In genomic region chr1:53294557-53294956, GRCh38 we compare ENCODE assay signal across 2 cellular contexts.
TF ChIP-seq lines count a peak whose summit lies in the region.

No MANE protein-coding gene starts in this region.

TF ChIP-seq in GM12878, 131 proteins besides CTCF, POLR2A, EP300 and RAD21:
- TF ChIP-seq SMC3 (IDR thresholded peaks at IDR 0.05; ENCODE audit: borderline replicate concordance, low read length) (no peak), PKNOX1 (IDR thresholded peaks at IDR 0.05) (peak; percentile 73), STAT1 (conservative IDR thresholded peaks at IDR 0.05) (no peak), BACH1 (IDR thresholded peaks at IDR 0.05; ENCODE audit: borderline replicate concordance) (peak; percentile 52; the same call in 1 of the 2 replicates), NR2C2 (IDR thresholded peaks at IDR 0.05; ENCODE audit: borderline replicate concordance, control insufficient read depth, insufficient read length, low read depth) (no peak)

TF ChIP-seq in HEK293T, 16 proteins besides CTCF, POLR2A, EP300 and RAD21:
- TF ChIP-seq ARNT (IDR thresholded peaks at IDR 0.05): no peak
- no peak for TF ChIP-seq FOXA1 (IDR thresholded peaks at IDR 0.05)
- TF ChIP-seq L3MBTL2 (conservative IDR thresholded peaks at IDR 0.05): no peak
- TF ChIP-seq SUZ12 (IDR thresholded peaks at IDR 0.05): no peak
- TF ChIP-seq BHLHE40 (IDR thresholded peaks at IDR 0.05; ENCODE audit: borderline replicate concordance): no peak
- TF ChIP-seq FOXM1 (IDR thresholded peaks at IDR 0.05; ENCODE audit: borderline replicate concordance): no peak
- no peak for TF ChIP-seq PKNOX1 (IDR thresholded peaks at IDR 0.05)
